Comparison of ENCODE assay signal across 14 cellular contexts in the genomic region with DNA sequence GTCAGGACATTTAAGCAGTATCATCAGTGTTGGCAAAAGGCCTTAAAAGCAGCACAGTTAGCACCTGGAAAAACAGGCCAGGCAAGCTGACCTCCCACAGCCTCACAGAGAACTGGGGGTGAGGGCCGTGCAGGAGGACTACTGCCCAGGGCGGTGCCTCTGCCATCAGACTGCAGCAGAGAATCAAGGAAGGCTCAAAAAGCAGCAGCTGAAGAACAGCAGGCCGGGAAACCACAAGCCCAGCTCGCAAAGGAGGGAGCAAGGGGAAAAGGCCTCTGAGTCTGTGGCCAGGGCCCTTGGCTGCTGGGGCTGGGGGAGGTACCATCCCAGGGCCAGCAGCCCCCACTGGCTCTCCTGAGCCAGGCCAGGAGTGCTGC.
DNase-seq lines count a peak whose midpoint lies in the region; ATAC-seq, FAIRE-seq and TF ChIP-seq lines count a peak whose summit lies in the region.
"Had no signal": no experiment of that assay in that cellular context is flagged by ENCODE, and none has a peak within 500 bp of the region (broad histone marks: within the 10 kb centered on the region; RNA-seq: fewer than 3 reads in every experiment).

No MANE protein-coding gene starts in this region.

- no peaks in the 10 kb centered on the region for H3K27me3 ChIP-seq in SK-N-SH (ENCODE audit: insufficient read depth)

- TF ChIP-seq RAD21 in SK-N-SH (IDR thresholded peaks at IDR 0.05; ENCODE audit: low read length), result no peak
- TF ChIP-seq RAD21 in A549 (conservative IDR thresholded peaks at IDR 0.05 in 1 of 2, IDR thresholded peaks at IDR 0.05 in 1 of 2), result no peak

- TF ChIP-seq CTCF in SK-N-SH (IDR thresholded peaks at IDR 0.05) (no peak), A549 (IDR thresholded peaks at IDR 0.05) (no peak)

- H3K9me2 ChIP-seq in SK-N-SH, result no peaks in the 10 kb centered on the region

- H3K4me2 ChIP-seq in SK-N-SH, result no peak overlapping the region
- no peak overlapping the region for H3K4me2 ChIP-seq in A549

- FAIRE-seq in A549 (lab: Jason Lieb, UNC), result no peak
- FAIRE-seq: G401.6, GM12878 had no signal

- DNase-seq in SK-N-SH (no peak), A549 (ENCODE audit: low read depth in 1 of 2, low spot score in 1 of 2) (no peak), substantia nigra (lab: John Stamatoyannopoulos, UW) (no peak), NCI-H748 treated with DMSO at 0.1 percent for 48 hours (lab: John Stamatoyannopoulos, UW) (no peak)
- DNase-seq: NCI-H2029 treated with DMSO at 0.1 percent for 48 hours, NCI-H446 treated with DMSO at 0.1 percent for 48 hours, SHP77 treated with DMSO at 0.1 percent for 48 hours had no signal

- POLR2A ChIA-PET in SK-N-SH (lab: Yijun Ruan, JAX), result no interaction called here
- POLR2A ChIA-PET in A549 (lab: Yijun Ruan, JAX), result no interaction called here

- H3K79me2 ChIP-seq in SK-N-SH (ENCODE audit: insufficient read depth), result no peaks in the 10 kb centered on the region

- no peak for TF ChIP-seq EP300 in SK-N-SH (IDR thresholded peaks at IDR 0.05; ENCODE audit: borderline replicate concordance in 1 of 2, low read depth in 1 of 2, low read length in 1 of 2)
- no peak for TF ChIP-seq EP300 in A549 (IDR thresholded peaks at IDR 0.05)

- H4K20me1 ChIP-seq in SK-N-SH (ENCODE audit: insufficient read depth), result peaks cover 7% of the 10 kb centered on the region; the same call in 1 of the 2 replicates

- 58% methylated on average over 4 of the region's 4 CpGs for WGBS in SK-N-SH (ENCODE audit: low lambda C conversion rate)
- 57% methylated on average over 4 of the region's 4 CpGs for WGBS in A549 (ENCODE audit: missing lambda C conversion rate)

- no peak for TF ChIP-seq POLR2A in A549 (IDR thresholded peaks at IDR 0.05; ENCODE audit: low read length)

- H3K9ac ChIP-seq in SK-N-SH, result no peak overlapping the region

- H3K36me3 ChIP-seq in SK-N-SH (replicated peaks in 1 of 2; ENCODE audit: control insufficient read depth in 1 of 2, insufficient read depth in 2 of 2, low read length in 1 of 2), result no peaks in the 10 kb centered on the region

- no peaks in the 10 kb centered on the region; a peak in 1 of 4 replicates for H3K4me1 ChIP-seq in SK-N-SH (ENCODE audit: control insufficient read depth in 1 of 2, insufficient read depth in 2 of 2, low read depth in 1 of 2, low read length in 1 of 2)
- no peaks in the 10 kb centered on the region for H3K4me1 ChIP-seq in A549

- no peak overlapping the region for H2AFZ ChIP-seq in SK-N-SH (ENCODE audit: low read depth)

- no peaks in the 10 kb centered on the region for H3F3A ChIP-seq in SK-N-SH (replicated peaks; ENCODE audit: insufficient read depth)

- CTCF ChIA-PET in SK-N-SH (lab: Yijun Ruan, JAX) (interaction anchor here (0.7 to 1.7 kb wide), 7 partner anchors 9 to 282 kb away, joined by 3 to 4 read pairs (median 3); no protein-coding TSS in a partner anchor), A549 (lab: Yijun Ruan, JAX) (interaction anchor here (0.5 to 5.5 kb wide), 20 partner anchors 9 to 1123 kb away, joined by 3 to 36 read pairs (median 3); no protein-coding TSS in a partner anchor)

- H3K27ac ChIP-seq in SK-N-SH (ENCODE audit: low read depth in 2 of 2, low read length in 1 of 2) (no peak overlapping the region), A549 (no peak overlapping the region), cingulate gyrus (ENCODE audit: low read depth, low read length) (peak overlapping the region; percentile 29), substantia nigra (ENCODE audit: low read depth, low read length, poor library complexity, severe bottlenecking) (no peak overlapping the region)
- H3K27ac ChIP-seq: 22Rv1, SK-N-MC had no signal

- no peak overlapping the region for H3K4me3 ChIP-seq in SK-N-SH (ENCODE audit: low read depth in 2 of 2, low read length in 1 of 2)
- no peak overlapping the region for H3K4me3 ChIP-seq in A549
- H3K4me3 ChIP-seq: GM12878, SK-N-MC had no signal

- ATAC-seq in SK-N-SH treated with all-trans-retinoic acid at 6 μM for 48 hours (peak; percentile 11; the same call in 2 of the 3 replicates), A549 (peak; percentile 20 to 46; a peak in 3 of 6 replicates), HG03432 (IDR thresholded peaks at IDR 0.05; ENCODE audit: unreplicated experiment) (peak; percentile 14)

- no peaks in the 10 kb centered on the region for H3K9me3 ChIP-seq in SK-N-SH
- H3K9me3 ChIP-seq in A549, result no peaks in the 10 kb centered on the region

TF ChIP-seq in SK-N-SH treated with all-trans-retinoic acid at 6 μM for 48 hours, 23 proteins besides CTCF, POLR2A, EP300 and RAD21 (continues in another document):
- TF ChIP-seq, protein P1, sequence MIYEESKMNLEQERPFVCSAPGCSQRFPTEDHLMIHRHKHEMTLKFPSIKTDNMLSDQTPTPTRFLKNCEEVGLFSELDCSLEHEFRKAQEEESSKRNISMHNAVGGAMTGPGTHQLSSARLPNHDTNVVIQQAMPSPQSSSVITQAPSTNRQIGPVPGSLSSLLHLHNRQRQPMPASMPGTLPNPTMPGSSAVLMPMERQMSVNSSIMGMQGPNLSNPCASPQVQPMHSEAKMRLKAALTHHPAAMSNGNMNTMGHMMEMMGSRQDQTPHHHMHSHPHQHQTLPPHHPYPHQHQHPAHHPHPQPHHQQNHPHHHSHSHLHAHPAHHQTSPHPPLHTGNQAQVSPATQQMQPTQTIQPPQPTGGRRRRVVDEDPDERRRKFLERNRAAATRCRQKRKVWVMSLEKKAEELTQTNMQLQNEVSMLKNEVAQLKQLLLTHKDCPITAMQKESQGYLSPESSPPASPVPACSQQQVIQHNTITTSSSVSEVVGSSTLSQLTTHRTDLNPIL (CRISPR knock-in tag; IDR thresholded peaks at IDR 0.05; ENCODE audit: low read depth), result no peak
- TF ChIP-seq CSDC2 (CRISPR knock-in tag; IDR thresholded peaks at IDR 0.05) (no peak), OSR1 (CRISPR knock-in tag; IDR thresholded peaks at IDR 0.05) (no peak), TOX (CRISPR knock-in tag; IDR thresholded peaks at IDR 0.05; ENCODE audit: borderline replicate concordance) (no peak), TCF4 (CRISPR knock-in tag; IDR thresholded peaks at IDR 0.05; ENCODE audit: borderline replicate concordance) (no peak), PPARA (CRISPR knock-in tag; IDR thresholded peaks at IDR 0.05; ENCODE audit: borderline replicate concordance) (no peak)

TF ChIP-seq in SK-N-SH, 30 proteins besides CTCF, POLR2A, EP300 and RAD21 (continues in another document):
- no peak for TF ChIP-seq SMC3 (IDR thresholded peaks at IDR 0.05; ENCODE audit: low read depth, low read length)
- TF ChIP-seq, protein P2, sequence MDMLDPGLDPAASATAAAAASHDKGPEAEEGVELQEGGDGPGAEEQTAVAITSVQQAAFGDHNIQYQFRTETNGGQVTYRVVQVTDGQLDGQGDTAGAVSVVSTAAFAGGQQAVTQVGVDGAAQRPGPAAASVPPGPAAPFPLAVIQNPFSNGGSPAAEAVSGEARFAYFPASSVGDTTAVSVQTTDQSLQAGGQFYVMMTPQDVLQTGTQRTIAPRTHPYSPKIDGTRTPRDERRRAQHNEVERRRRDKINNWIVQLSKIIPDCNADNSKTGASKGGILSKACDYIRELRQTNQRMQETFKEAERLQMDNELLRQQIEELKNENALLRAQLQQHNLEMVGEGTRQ (IDR thresholded peaks at IDR 0.05; ENCODE audit: borderline replicate concordance, low read depth, low read length), result no peak

TF ChIP-seq in A549, 52 proteins besides CTCF, POLR2A, EP300 and RAD21:
- no peak for TF ChIP-seq PHF8 (IDR thresholded peaks at IDR 0.05; ENCODE audit: borderline replicate concordance, low read depth)
